Comparison of ENCODE assay signal across 28 cellular contexts in genomic region chr22:38009000-38009806, GRCh38. TPM values are rescaled to one million over a fixed set of nuclear protein-coding genes. Genes with fewer than 3 reads are reported as not detected.
DNase-seq lines count a peak whose midpoint lies in the region; ATAC-seq lines count a peak whose summit lies in the region.
"Had no signal": no experiment of that assay in that cellular context is flagged by ENCODE, and none has a peak within 500 bp of the region (broad histone marks: within the 10 kb centered on the region; RNA-seq: fewer than 3 reads in every experiment).

No MANE protein-coding gene starts in this region.

- peaks cover 5 to 13% (median 7%) of the 10 kb centered on the region in 4 donors for H3K4me1 Mint-ChIP-seq in naive thymus-derived CD8-positive, alpha-beta T cell
- H3K4me1 Mint-ChIP-seq: GM23338 had no signal

- H3K9me3 Mint-ChIP-seq in naive thymus-derived CD8-positive, alpha-beta T cell: no peaks in the 10 kb centered on the region
- H3K9me3 Mint-ChIP-seq: GM23338, HFFc6 had no signal

- POLR2A ChIA-PET in naive thymus-derived CD8-positive, alpha-beta T cell (lab: Charles Lee): no interaction called here

- peak; percentile 53 for DNase-seq in Right ventricle myocardium inferior (ENCODE audit: missing footprints)
- DNase-seq in cardiac septum (ENCODE audit: low spot score): no peak
- DNase-seq in caudate nucleus (lab: John Stamatoyannopoulos, UW): no peak
- DNase-seq in naive thymus-derived CD8-positive, alpha-beta T cell: no peak
- DNase-seq in dermis blood vessel endothelial cell: no peak
- DNase-seq in NCI-H1436 treated with DMSO at 0.1 percent for 48 hours (lab: John Stamatoyannopoulos, UW): no peak
- DNase-seq: activated CD4-positive, alpha-beta T cell treated with anti-CD3 and anti-CD28 coated beads, Interleukin-2, amount 50 U/mL, for 4 hours; activated effector memory CD4-positive, alpha-beta T cell treated with anti-CD3 and anti-CD28 coated beads, Interleukin-2, amount 50 U/mL, for 16 hours; HFFc6; kidney; lower lobe of right lung; NCI-H1105 treated with DMSO at 0.1 percent for 48 hours; NCI-H2081 treated with DMSO at 0.1 percent for 48 hours; NCI-H446; OCI-M1; retina; Right ventricle myocardium superior; small intestine; stimulated activated CD4-positive, alpha-beta T cell treated with anti-CD3 and anti-CD28 coated beads, Interleukin-1b, Interleukin-23, amount 100 ng/mL, for 48 hours; T1000 had no signal

- no peaks in the 10 kb centered on the region for H3K36me3 Mint-ChIP-seq in naive thymus-derived CD8-positive, alpha-beta T cell

- ATAC-seq in Right ventricle myocardium inferior (no peak), GM18502 (IDR thresholded peaks at IDR 0.05; ENCODE audit: poor library complexity, unreplicated experiment) (no peak), HG03378 (IDR thresholded peaks at IDR 0.05; ENCODE audit: unreplicated experiment) (no peak)
- no peak for ATAC-seq in naive thymus-derived CD8-positive, alpha-beta T cell
- ATAC-seq: GM23338 had no signal

- H3K27ac ChIP-seq in caudate nucleus (ENCODE audit: low read depth, low read length): peak overlapping the region; percentile 64
- H3K27ac ChIP-seq: cardiac muscle cell, lower lobe of right lung, suprapubic skin, vagina had no signal

- intact Hi-C loops in Right ventricle myocardium inferior (cut with DNase I) (no loop called here), cardiac septum (cut with DNase I) (no loop called here)

- no peaks in the 10 kb centered on the region for H3K27me3 Mint-ChIP-seq in naive thymus-derived CD8-positive, alpha-beta T cell

- H3K4me3 Mint-ChIP-seq in naive thymus-derived CD8-positive, alpha-beta T cell: peak overlapping the region in 1 of 10 donors; percentile 64
- H3K4me3 Mint-ChIP-seq: GM23338, HFFc6 had no signal

- peak overlapping the region in 7 of 10 donors; percentile 25 to 87 (median 49) for H3K27ac Mint-ChIP-seq in naive thymus-derived CD8-positive, alpha-beta T cell
- H3K27ac Mint-ChIP-seq: GM23338, HFFc6 had no signal

RNA-seq across cellular contexts. Expression of gene SOX10, which starts 24.8 kb away (rescaled TPM):
- total RNA-seq in Right ventricle myocardium inferior (1.9 TPM), cardiac septum (0.62 TPM), dermis blood vessel endothelial cell (not detected in 2 replicates)
- total RNA-seq in naive thymus-derived CD8-positive, alpha-beta T cell: not detected
- not detected for polyA plus RNA-seq in naive thymus-derived CD8-positive, alpha-beta T cell
- total RNA-seq: dermis microvascular lymphatic vessel endothelial cell, HFFc6, lower lobe of right lung, MCF 10A had no signal
- polyA plus RNA-seq: cardiac muscle cell had no signal

RNA-seq across cellular contexts. Expression of gene PICK1, which starts 48.0 kb away (rescaled TPM):
- total RNA-seq in Right ventricle myocardium inferior (20.9 TPM), cardiac septum (19.1 TPM), dermis blood vessel endothelial cell (15.5 and 18.7 TPM in 2 replicates)
- 10 to 100 TPM; 24.1 to 28.8 TPM for total RNA-seq in naive thymus-derived CD8-positive, alpha-beta T cell
- polyA plus RNA-seq in naive thymus-derived CD8-positive, alpha-beta T cell: 1 to 10 TPM; 4.5 to 7.7 (median 6.6) TPM

RNA-seq across cellular contexts. Expression of gene POLR2F, which starts 55.7 kb away (rescaled TPM):
- total RNA-seq in Right ventricle myocardium inferior: 88.8 TPM
- 50.5 TPM for total RNA-seq in cardiac septum
- total RNA-seq in naive thymus-derived CD8-positive, alpha-beta T cell: 10 to 100 TPM; 38.0 to 40.7 TPM
- 100 to 1,000 TPM; 129 to 172 (median 145) TPM for polyA plus RNA-seq in naive thymus-derived CD8-positive, alpha-beta T cell
- 46.6 and 48.7 TPM in 2 replicates for total RNA-seq in dermis blood vessel endothelial cell

RNA-seq across cellular contexts. Expression of gene C22orf23, which starts 55.8 kb away (rescaled TPM):
- total RNA-seq in Right ventricle myocardium inferior: 0.68 TPM
- 0.54 TPM for total RNA-seq in cardiac septum
- not detected for total RNA-seq in naive thymus-derived CD8-positive, alpha-beta T cell
- not detected for polyA plus RNA-seq in naive thymus-derived CD8-positive, alpha-beta T cell
- total RNA-seq in dermis blood vessel endothelial cell: 0.05 TPM in 1 of 2 replicates, not detected in the other
- total RNA-seq: MCF 10A, suprapubic skin, vagina had no signal
- polyA plus RNA-seq: GM23338 had no signal
